ENCODE assay signal across 8 cellular contexts in the genomic region with DNA sequence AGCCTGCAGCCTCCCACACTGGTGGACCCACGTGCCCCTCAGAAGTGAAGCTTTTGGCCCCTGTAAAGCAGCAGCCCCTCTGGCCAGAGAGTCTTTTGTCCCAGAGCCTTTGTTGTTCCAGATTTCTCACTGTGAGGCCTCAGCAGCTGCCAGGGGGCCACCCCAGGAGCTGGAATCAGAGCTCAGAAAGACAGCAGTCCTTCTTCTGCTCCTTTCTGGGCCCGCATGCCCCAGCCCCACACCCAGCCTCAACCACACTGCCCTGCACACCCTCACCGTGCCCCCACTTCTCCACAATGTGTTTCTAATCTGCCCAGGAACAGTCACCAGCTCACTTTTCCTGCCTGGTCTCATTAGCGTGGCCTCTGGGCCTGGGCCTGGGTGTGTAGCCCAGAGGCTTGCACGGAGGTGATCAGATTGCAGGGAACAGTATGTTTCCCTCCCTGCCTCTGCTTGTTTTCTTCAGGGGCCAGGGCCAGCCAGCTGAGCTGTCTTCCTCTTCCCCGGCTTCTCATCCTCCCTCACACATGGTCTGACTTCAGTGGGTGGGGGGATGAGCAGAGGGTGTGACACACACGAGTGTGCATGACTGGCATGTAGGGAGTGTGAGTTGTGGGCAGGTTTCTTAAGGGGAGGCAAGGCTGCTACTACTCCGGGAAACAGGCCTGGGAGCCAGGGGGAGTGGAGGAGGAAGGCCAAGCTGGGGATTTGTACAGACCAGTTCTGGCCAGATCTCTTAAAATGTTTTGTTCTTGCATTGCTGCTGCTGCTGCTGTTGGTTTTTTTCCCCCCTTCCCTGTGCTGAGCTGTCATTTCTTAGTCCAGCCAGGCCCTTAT.
DNase-seq lines count a peak whose midpoint lies in the region; ATAC-seq, FAIRE-seq and TF ChIP-seq lines count a peak whose summit lies in the region.

No MANE protein-coding gene starts in this region.

- H3K27ac ChIP-seq in breast epithelium (peak overlapping the region; percentile 94 to 98), layer of hippocampus (ENCODE audit: low read depth, low read length) (peak overlapping the region; percentile 92)

- no peak for ATAC-seq in GM18868 (IDR thresholded peaks at IDR 0.05; ENCODE audit: unreplicated experiment)

- in situ Hi-C loops in KBM-7 (cut with MboI; ENCODE audit: low pct_unique_long_range_greater_than_20kb, low sequenced_read_pairs), result no loop called here

- DNase-seq in AG08396 (ENCODE audit: low spot score) (peak; percentile 20), KBM-7 (peak; percentile 89), breast epithelium (ENCODE audit: low spot score in 2 of 2) (peak; percentile 58 to 80), stromal cell of bone marrow (ENCODE audit: low read depth) (peak; percentile 43), HuH-7 (ENCODE audit: low spot score) (no peak), RCC 7860 (ENCODE audit: low spot score) (no peak)

- peak; percentile 16 for TF ChIP-seq POLR2A in breast epithelium (IDR thresholded peaks at IDR 0.05)

- H3K4me1 ChIP-seq in breast epithelium, result peaks cover 13 to 15% of the 10 kb centered on the region in 2 donors

- H3K36me3 ChIP-seq in breast epithelium, result no peaks in the 10 kb centered on the region

- no peaks in the 10 kb centered on the region for H3K9me3 ChIP-seq in breast epithelium

- peak overlapping the region in 1 of 3 donors; percentile 41 for H3K4me3 ChIP-seq in breast epithelium

- TF ChIP-seq CTCF in breast epithelium (IDR thresholded peaks at IDR 0.05), result no peak

- FAIRE-seq in RCC 7860 (lab: Jason Lieb, UNC), result no peak

- H3K27me3 ChIP-seq in breast epithelium (no peaks in the 10 kb centered on the region), layer of hippocampus (ENCODE audit: control insufficient read depth, insufficient read depth, low read length) (no peaks in the 10 kb centered on the region)

- intact Hi-C loops in breast epithelium (cut with DNase I; ENCODE audit: low total_unique reads), result loop anchor here (2.0 to 10.0 kb wide), 3 partner anchors 61 to 921 kb away; a partner anchor contains a TSS

Comparison
In these comparisons a context has a peak if more than half of its experiments do, and no peak if none do; other contexts are left out.
1. DNase-seq: peak in AG08396 (single experiment), KBM-7 (single experiment), breast epithelium (2 of 2) and stromal cell of bone marrow (single experiment); none in HuH-7 (single experiment) and RCC 7860 (single experiment).